In genomic region chr4:183175631-183176232, GRCh38 we compare ENCODE assay signal across 12 cellular contexts.
DNase-seq lines count a peak whose midpoint lies in the region; ATAC-seq and TF ChIP-seq lines count a peak whose summit lies in the region.
"Had no signal": no experiment of that assay in that cellular context is flagged by ENCODE, and none has a peak within 500 bp of the region (broad histone marks: within the 10 kb centered on the region; RNA-seq: fewer than 3 reads in every experiment).

No MANE protein-coding gene starts in this region.

- CTCF ChIA-PET in mammary epithelial cell (lab: Charles Lee; ENCODE audit: low non-redundant PET) (no interaction called here), Panc1 (lab: Charles Lee) (interaction anchor here (0.7 kb wide), 1 partner anchor 198 kb away, joined by 3 read pairs; no protein-coding TSS in a partner anchor)

- in situ Hi-C loops in mammary epithelial cell (cut with MboI; ENCODE audit: low sequenced_read_pairs in 2 of 2) = no loop called here
- in situ Hi-C loops in Panc1 (cut with HindIII; ENCODE audit: low pct_unique_long_range_greater_than_20kb, low sequenced_read_pairs) = no loop called here

- H3K27ac ChIP-seq in mammary epithelial cell (ENCODE audit: insufficient read depth, low read depth, low read length) (no peak overlapping the region), breast epithelium (no peak overlapping the region), Panc1 (ENCODE audit: low read length) (peak overlapping the region; percentile 68)
- H3K27ac ChIP-seq: 22Rv1, pancreas had no signal

- peaks cover 12% of the 10 kb centered on the region for H3K4me1 ChIP-seq in mammary epithelial cell (ENCODE audit: insufficient read depth, low read length)
- peaks cover 0 to 3% of the 10 kb centered on the region in 2 donors for H3K4me1 ChIP-seq in breast epithelium
- H3K4me1 ChIP-seq in Panc1 (ENCODE audit: control insufficient read depth, insufficient read depth, low read length) = peaks cover 64% of the 10 kb centered on the region

- H3K79me2 ChIP-seq in mammary epithelial cell (ENCODE audit: insufficient read depth, low read length) = peaks cover 66% of the 10 kb centered on the region

- H3K27me3 Mint-ChIP-seq in activated T-helper 17 cell treated with anti-CD3 and anti-CD28 coated beads, Interleukin-2, amount 50 U/mL, for 72 hours = peaks cover 11% of the 10 kb centered on the region

- WGBS in mammary epithelial cell (ENCODE audit: low coverage, missing lambda C conversion rate) = 28% methylated on average over 5 of the region's 5 CpGs

- H3K9ac ChIP-seq in mammary epithelial cell (ENCODE audit: insufficient read depth, low read length) = no peak overlapping the region

- H3K36me3 Mint-ChIP-seq in activated T-helper 17 cell treated with anti-CD3 and anti-CD28 coated beads, Interleukin-2, amount 50 U/mL, for 72 hours (ENCODE audit: low read depth) = no peaks in the 10 kb centered on the region
- H3K36me3 Mint-ChIP-seq: activated naive CD8-positive, alpha-beta T cell treated with anti-CD3 and anti-CD28 coated beads, Interleukin-2, amount 10 ng/mL, durations not matched to agents 7 days and 5 days had no signal

- ATAC-seq in Panc1 = peak; percentile 54; the same call in 1 of the 2 replicates
- no peak for ATAC-seq in activated T-helper 17 cell treated with anti-CD3 and anti-CD28 coated beads, Interleukin-2, amount 50 U/mL, for 72 hours (replicated peaks)

- DNase-seq in mammary epithelial cell = no peak
- DNase-seq in breast epithelium (ENCODE audit: low spot score in 2 of 2) = no peak
- no peak for DNase-seq in Panc1 (ENCODE audit: low read depth, low spot score)
- DNase-seq in fibroblast of peridontal ligament (ENCODE audit: extremely low read depth) = peak; percentile 57
- DNase-seq in retinal pigment epithelial cell (ENCODE audit: low read depth) = peak; percentile 82
- no peak for DNase-seq in DMS79 (lab: John Stamatoyannopoulos, UW)
- no peak for DNase-seq in stimulated activated CD4-positive, alpha-beta T cell treated with anti-CD3 and anti-CD28 coated beads, Interleukin-2, amount 100 ng/mL, for 48 hours
- DNase-seq: activated naive CD8-positive, alpha-beta T cell treated with anti-CD3 and anti-CD28 coated beads, Interleukin-2, amount 10 ng/mL, durations not matched to agents 7 days and 5 days; pancreas; stimulated activated CD4-positive, alpha-beta T cell treated with anti-CD3 and anti-CD28 coated beads, Interleukin-12 subunit alpha, Interleukin-12 subunit beta, amount 100 ng/mL, for 4 hours had no signal

- H3K4me1 Mint-ChIP-seq in activated T-helper 17 cell treated with anti-CD3 and anti-CD28 coated beads, Interleukin-2, amount 50 U/mL, for 72 hours = peaks cover 7% of the 10 kb centered on the region

- H4K20me1 ChIP-seq in mammary epithelial cell (ENCODE audit: insufficient read depth, low read length) = no peaks in the 10 kb centered on the region

- H3K4me3 Mint-ChIP-seq in activated T-helper 17 cell treated with anti-CD3 and anti-CD28 coated beads, Interleukin-2, amount 50 U/mL, for 72 hours = no peak overlapping the region
- H3K4me3 Mint-ChIP-seq: activated naive CD8-positive, alpha-beta T cell treated with anti-CD3 and anti-CD28 coated beads, Interleukin-2, amount 10 ng/mL, durations not matched to agents 7 days and 5 days had no signal

- peak overlapping the region; percentile 7 for H3K4me2 ChIP-seq in mammary epithelial cell (ENCODE audit: insufficient read depth, low read depth, low read length)

- no peaks in the 10 kb centered on the region for H3K36me3 ChIP-seq in mammary epithelial cell (ENCODE audit: insufficient read depth, low read length)
- H3K36me3 ChIP-seq in breast epithelium = no peaks in the 10 kb centered on the region
- H3K36me3 ChIP-seq in Panc1 (ENCODE audit: control insufficient read depth, insufficient read depth, low read length) = no peaks in the 10 kb centered on the region
- H3K36me3 ChIP-seq: pancreas had no signal

- no peaks in the 10 kb centered on the region for H3K27me3 ChIP-seq in mammary epithelial cell (ENCODE audit: insufficient read depth, low read length)
- H3K27me3 ChIP-seq in breast epithelium = no peaks in the 10 kb centered on the region
- no peaks in the 10 kb centered on the region for H3K27me3 ChIP-seq in Panc1 (ENCODE audit: control insufficient read depth, insufficient read depth, low read length)
- H3K27me3 ChIP-seq: pancreas had no signal

- BruUV-seq in mammary epithelial cell (replicated peaks; lab: Mats Ljungman, UMichigan) = no TSS peak
- no TSS peak for BruUV-seq in Panc1 (replicated peaks; lab: Mats Ljungman, UMichigan)

- H3K4me3 ChIP-seq in mammary epithelial cell (replicated peaks in 1 of 3; ENCODE audit: insufficient read depth in 1 of 3, low read depth in 2 of 3, low read length in 3 of 3) (no peak overlapping the region), breast epithelium (no peak overlapping the region), Panc1 (ENCODE audit: low read depth in 2 of 2, low read length in 2 of 2) (no peak overlapping the region), retinal pigment epithelial cell (ENCODE audit: low read length) (peak overlapping the region; percentile 5)
- H3K4me3 ChIP-seq: pancreas had no signal

- POLR2A ChIA-PET in Panc1 (lab: Charles Lee) = no interaction called here

- intact Hi-C loops in mammary epithelial cell (cut with micrococcal nuclease) (no loop called here), breast epithelium (cut with DNase I; ENCODE audit: low total_unique reads) (no loop called here), Panc1 (cut with micrococcal nuclease; ENCODE audit: unreplicated experiment) (no loop called here)

- TF ChIP-seq POLR2A in breast epithelium (IDR thresholded peaks at IDR 0.05) = no peak

- dilution Hi-C loops in mammary epithelial cell (cut with HindIII; ENCODE audit: low sequenced_read_pairs) = no loop called here

- H3K9me3 ChIP-seq in mammary epithelial cell (replicated peaks; ENCODE audit: insufficient read depth, low read length) (no peaks in the 10 kb centered on the region), breast epithelium (no peaks in the 10 kb centered on the region), Panc1 (ENCODE audit: control insufficient read depth, insufficient read depth, low read depth, low read length) (no peaks in the 10 kb centered on the region)
- H3K9me3 ChIP-seq: pancreas had no signal

- no peak overlapping the region for H3K27ac Mint-ChIP-seq in activated T-helper 17 cell treated with anti-CD3 and anti-CD28 coated beads, Interleukin-2, amount 50 U/mL, for 72 hours
- H3K27ac Mint-ChIP-seq: activated naive CD8-positive, alpha-beta T cell treated with anti-CD3 and anti-CD28 coated beads, Interleukin-2, amount 10 ng/mL, durations not matched to agents 7 days and 5 days had no signal

- no peak overlapping the region for H2AFZ ChIP-seq in mammary epithelial cell (ENCODE audit: low read depth, low read length)

- TF ChIP-seq CTCF in mammary epithelial cell (conservative IDR thresholded peaks at IDR 0.05 in 1 of 2, IDR thresholded peaks at IDR 0.05 in 1 of 2; ENCODE audit: extremely low read depth in 1 of 2, insufficient read depth in 1 of 2, low read depth in 1 of 2, low read length in 2 of 2) = no peak
- no peak for TF ChIP-seq CTCF in breast epithelium (IDR thresholded peaks at IDR 0.05)
- no peak for TF ChIP-seq CTCF in Panc1 (IDR thresholded peaks at IDR 0.05)
- TF ChIP-seq CTCF in retinal pigment epithelial cell (conservative IDR thresholded peaks at IDR 0.05; ENCODE audit: low read depth, low read length) = no peak

- no peaks in the 10 kb centered on the region for H3K9me3 Mint-ChIP-seq in activated T-helper 17 cell treated with anti-CD3 and anti-CD28 coated beads, Interleukin-2, amount 50 U/mL, for 72 hours
- H3K9me3 Mint-ChIP-seq: activated naive CD8-positive, alpha-beta T cell treated with anti-CD3 and anti-CD28 coated beads, Interleukin-2, amount 10 ng/mL, durations not matched to agents 7 days and 5 days had no signal

Comparison
In these comparisons a context has a peak if more than half of its experiments do, and no peak if none do; other contexts are left out.
1. DNase-seq: peak in fibroblast of peridontal ligament (single experiment) and retinal pigment epithelial cell (single experiment); none in mammary epithelial cell (single experiment), breast epithelium (0 of 2), Panc1 (single experiment), DMS79 (single experiment) and stimulated activated CD4-positive, alpha-beta T cell treated with anti-CD3 and anti-CD28 coated beads, Interleukin-2, amount 100 ng/mL, for 48 hours (0 of 2).